In the genomic region with DNA sequence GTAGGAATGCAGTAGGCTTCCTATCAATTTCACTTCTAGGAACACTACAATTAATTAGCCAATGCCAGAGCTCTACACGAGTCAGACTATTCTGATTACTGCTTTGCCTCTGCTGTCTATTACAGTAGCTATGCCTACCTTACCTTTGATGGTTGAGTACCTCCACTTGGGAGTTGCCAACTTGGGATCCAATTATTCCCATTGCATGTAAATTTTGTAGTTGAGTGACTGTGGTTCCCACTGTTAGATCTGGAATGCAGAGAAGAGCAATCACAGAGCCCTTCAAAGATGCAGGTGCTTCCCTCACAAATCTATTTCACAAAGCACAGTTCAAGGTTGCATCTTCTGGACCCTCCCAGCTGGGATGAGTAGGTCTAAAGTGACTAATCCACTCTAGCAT, we compare ENCODE assay signal across 7 cellular contexts.
"Had no signal": no experiment of that assay in that cellular context is flagged by ENCODE, and none has a peak within 500 bp of the region (broad histone marks: within the 10 kb centered on the region; RNA-seq: fewer than 3 reads in every experiment).

No MANE protein-coding gene starts in this region.

- H3K9ac ChIP-seq: KMS-11 had no signal

- H3K27ac ChIP-seq: HL-60, KMS-11 had no signal

- FAIRE-seq: HTR-8/SVneo, K562 had no signal

- H3K4me2 ChIP-seq: KMS-11 had no signal

- H3K4me3 ChIP-seq: K562 had no signal

- ATAC-seq: K562 had no signal

- DNase-seq: IMR-90, KBM-7, KG1 had no signal
